1 cellular context compared by ENCODE assay signal in the genomic region with DNA sequence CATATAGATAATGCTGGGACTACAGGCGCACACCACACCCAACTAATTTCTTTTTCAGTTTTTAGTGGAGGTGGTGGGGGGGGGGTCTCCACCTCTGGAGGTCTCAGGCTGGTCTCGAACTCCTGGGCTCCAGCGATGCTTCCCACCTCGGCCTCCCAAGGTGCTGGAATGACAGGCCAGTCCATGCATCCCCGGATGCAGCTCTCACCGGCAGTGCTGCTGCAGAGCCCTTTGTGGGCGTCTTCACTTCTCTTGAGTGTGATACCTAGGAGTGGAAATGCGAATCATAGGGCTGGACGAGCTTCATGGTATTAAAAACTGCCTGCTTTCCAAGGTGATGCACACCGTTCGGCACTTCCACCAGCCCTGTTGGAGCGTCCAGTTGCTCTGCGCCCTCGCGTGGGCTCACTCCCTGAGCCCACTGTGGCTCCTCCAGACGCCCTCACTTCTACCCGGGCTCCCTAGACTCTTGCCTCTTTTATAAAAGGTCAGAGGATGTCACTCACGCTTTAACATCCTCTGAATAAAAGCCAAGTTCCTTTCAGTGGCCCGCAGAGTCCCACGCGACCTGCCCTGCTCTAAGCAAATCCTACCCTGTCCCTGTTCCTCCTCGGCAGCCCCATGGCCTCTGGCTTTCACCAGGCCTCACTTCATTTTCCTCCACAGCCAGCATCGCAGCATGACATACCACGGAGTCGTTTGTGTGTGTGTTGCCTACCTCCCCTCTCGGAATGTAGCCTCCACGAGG.
TF ChIP-seq lines count a peak whose summit lies in the region.

No MANE protein-coding gene starts in this region.

TF ChIP-seq in HCT116, 20 proteins besides CTCF, POLR2A, EP300 and RAD21:
- TF ChIP-seq EGR1 (IDR thresholded peaks at IDR 0.05; ENCODE audit: low read depth): no peak
- no peak for TF ChIP-seq JUND (IDR thresholded peaks at IDR 0.05)
- no peak for TF ChIP-seq EZH2phosphoT487 (IDR thresholded peaks at IDR 0.05; ENCODE audit: borderline replicate concordance)
- TF ChIP-seq ZNF274 (IDR thresholded peaks at IDR 0.05; ENCODE audit: low read depth, low read length): no peak
- no peak for TF ChIP-seq SRF (IDR thresholded peaks at IDR 0.05; ENCODE audit: low read depth)
- no peak for TF ChIP-seq TCF7L2 (IDR thresholded peaks at IDR 0.05; ENCODE audit: borderline replicate concordance, extremely low read depth, insufficient read depth, insufficient read length)
- TF ChIP-seq CEBPB (IDR thresholded peaks at IDR 0.05; ENCODE audit: low read depth): no peak
TF ChIP-seq in HCT116: peak in this region for 0.
